9 cellular contexts compared by ENCODE assay signal in the genomic region with DNA sequence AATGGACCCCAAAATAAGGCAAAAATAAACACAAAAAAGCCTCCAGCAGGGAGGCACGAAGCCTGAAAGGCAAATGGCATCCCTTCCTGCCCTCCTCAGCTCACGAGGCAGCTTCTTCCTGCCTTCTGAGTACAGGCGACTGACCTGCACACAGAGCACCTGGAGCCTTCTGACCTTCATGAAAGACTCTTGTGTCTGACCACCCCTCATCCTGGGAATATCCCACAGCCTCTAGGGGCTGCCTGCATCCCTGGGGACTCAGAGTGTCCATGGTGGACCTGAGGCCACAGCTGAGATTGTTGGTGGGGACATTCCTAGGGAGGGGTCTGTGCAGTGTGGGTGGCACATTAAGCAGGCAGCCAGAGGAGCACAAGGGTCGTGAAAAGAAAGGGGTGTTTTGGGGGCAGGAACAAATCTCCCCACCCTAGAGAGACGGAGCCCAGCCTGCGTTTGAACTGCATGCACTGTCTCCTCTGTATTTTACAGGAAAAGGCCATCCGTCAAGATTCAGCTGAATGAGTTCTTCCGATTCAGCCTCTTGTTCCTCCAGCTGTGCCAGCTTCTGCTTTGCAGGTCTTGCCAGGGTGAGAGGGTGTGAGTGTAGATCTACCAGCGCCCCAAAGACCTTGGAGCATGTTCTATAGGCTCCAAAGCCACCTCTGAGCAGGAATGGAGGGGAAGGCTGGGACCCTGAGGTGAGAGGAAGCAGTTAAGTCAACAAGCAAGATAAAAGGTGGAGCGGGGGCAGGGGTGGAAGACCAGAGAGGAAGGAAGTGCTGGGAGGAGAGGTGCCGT.
DNase-seq lines count a peak whose midpoint lies in the region; ATAC-seq, FAIRE-seq and TF ChIP-seq lines count a peak whose summit lies in the region.
"Had no signal": no experiment of that assay in that cellular context is flagged by ENCODE, and none has a peak within 500 bp of the region (broad histone marks: within the 10 kb centered on the region; RNA-seq: fewer than 3 reads in every experiment).

No MANE protein-coding gene starts in this region.

- no peaks in the 10 kb centered on the region for H3K9me3 ChIP-seq in HepG2 (ENCODE audit: low read length)
- no peaks in the 10 kb centered on the region for H3K9me3 ChIP-seq in thyroid gland
- peaks cover 1% of the 10 kb centered on the region for H3K9me3 ChIP-seq in trophoblast cell (ENCODE audit: insufficient read depth, low read depth, low read length)

- H2BK120ac ChIP-seq in trophoblast cell (ENCODE audit: insufficient read depth, low read length, poor library complexity): no peak overlapping the region

- no peak overlapping the region for H2AK5ac ChIP-seq in trophoblast cell (ENCODE audit: low read length)

- H3K4ac ChIP-seq in trophoblast cell (ENCODE audit: low read depth, low read length): no peak overlapping the region

- no peak overlapping the region for H4K8ac ChIP-seq in trophoblast cell (ENCODE audit: low read depth, low read length)

- no peak overlapping the region for H2BK5ac ChIP-seq in trophoblast cell (ENCODE audit: low read depth, low read length, poor library complexity)

- 33% methylated on average over 10 of the region's 11 CpGs for whole genome bisulfite sequencing in HepG2 (ENCODE audit: low lambda C conversion rate)
- WGBS in thyroid gland, 2 donors: 58 to 71% methylated on average over 11 of the region's 11 CpGs
- WGBS in trophoblast cell (ENCODE audit: extremely low coverage, insufficient coverage, insufficient read length): no CpG with 5 or more reads among the region's 11 CpGs

- no peak overlapping the region for H3K14ac ChIP-seq in trophoblast cell (ENCODE audit: low read length)

- no peaks in the 10 kb centered on the region for H4K20me1 ChIP-seq in HepG2 (ENCODE audit: insufficient read depth, low read length)

- H4K12ac ChIP-seq in trophoblast cell (ENCODE audit: low read depth, low read length): no peak overlapping the region

- no peak overlapping the region for H2BK12ac ChIP-seq in trophoblast cell (ENCODE audit: low read length)

- H3K18ac ChIP-seq in trophoblast cell (ENCODE audit: low read length): no peak overlapping the region

- intact Hi-C loops in HepG2 (cut with micrococcal nuclease; ENCODE audit: unreplicated experiment): no loop called here
- intact Hi-C loops in thyroid gland (cut with DNase I): no loop called here

- BruUV-seq in HepG2 (replicated peaks; lab: Mats Ljungman, UMichigan): no TSS peak

- H2AFZ ChIP-seq in HepG2 (ENCODE audit: low read length) (peak overlapping the region; percentile 36), trophoblast cell (ENCODE audit: insufficient read depth, low read length, poor library complexity) (no peak overlapping the region)

- H3K9me3 Mint-ChIP-seq in activated CD8-positive, alpha-beta memory T cell treated with anti-CD3 and anti-CD28 coated beads, Interleukin-2, amount 10 ng/mL, durations not matched to agents 7 days and 5 days (ENCODE audit: low read depth): no peaks in the 10 kb centered on the region
- no peaks in the 10 kb centered on the region for H3K9me3 Mint-ChIP-seq in activated naive CD8-positive, alpha-beta T cell (ENCODE audit: low read depth)

- no peaks in the 10 kb centered on the region for H3K79me2 ChIP-seq in HepG2 (ENCODE audit: insufficient read depth, low read length)
- no peaks in the 10 kb centered on the region for H3K79me2 ChIP-seq in trophoblast cell (ENCODE audit: control insufficient read depth, insufficient read depth, low read length, poor library complexity)

- H3K4me2 ChIP-seq in HepG2 (ENCODE audit: low read depth, low read length) (peak overlapping the region; percentile 91), trophoblast cell (ENCODE audit: low read length) (no peak overlapping the region)

- POLR2A ChIA-PET in HepG2 (lab: Yijun Ruan, JAX): no interaction called here

- H3K36me3 ChIP-seq in HepG2 (replicated peaks in 1 of 2; ENCODE audit: control insufficient read depth in 1 of 2, insufficient read depth in 2 of 2, low read length in 2 of 2) (no peaks in the 10 kb centered on the region), thyroid gland (no peaks in the 10 kb centered on the region), trophoblast cell (ENCODE audit: control insufficient read depth in 1 of 2, insufficient read depth in 2 of 2, low read length in 2 of 2) (no peaks in the 10 kb centered on the region)

- TF ChIP-seq RAD21 in HepG2 (CRISPR knock-in tag; IDR thresholded peaks at IDR 0.05): no peak

- peaks cover 7% of the 10 kb centered on the region for H3K4me1 Mint-ChIP-seq in activated CD8-positive, alpha-beta memory T cell treated with anti-CD3 and anti-CD28 coated beads, Interleukin-2, amount 10 ng/mL, durations not matched to agents 7 days and 5 days
- peaks cover 30% of the 10 kb centered on the region for H3K4me1 Mint-ChIP-seq in activated naive CD8-positive, alpha-beta T cell (ENCODE audit: low read depth)

- H3K36me3 Mint-ChIP-seq in activated CD8-positive, alpha-beta memory T cell treated with anti-CD3 and anti-CD28 coated beads, Interleukin-2, amount 10 ng/mL, durations not matched to agents 7 days and 5 days: no peaks in the 10 kb centered on the region
- H3K36me3 Mint-ChIP-seq in activated naive CD8-positive, alpha-beta T cell: no peaks in the 10 kb centered on the region

- no peak overlapping the region for H3K27ac Mint-ChIP-seq in activated CD8-positive, alpha-beta memory T cell treated with anti-CD3 and anti-CD28 coated beads, Interleukin-2, amount 10 ng/mL, durations not matched to agents 7 days and 5 days
- H3K27ac Mint-ChIP-seq in activated naive CD8-positive, alpha-beta T cell: no peak overlapping the region

- TF ChIP-seq EP300 in HepG2 (IDR thresholded peaks at IDR 0.05; ENCODE audit: low read depth in 2 of 2, low read length in 2 of 2): no peak
- TF ChIP-seq EP300 in HepG2 (CRISPR knock-in tag; IDR thresholded peaks at IDR 0.05; ENCODE audit: borderline replicate concordance): no peak

- H3K27me3 ChIP-seq in HepG2 (ENCODE audit: control insufficient read depth in 1 of 2, insufficient read depth in 2 of 2, low read length in 2 of 2) (peaks cover 0 to 8% of the 10 kb centered on the region in 2 experiments; a peak in 1 of 5 replicates), thyroid gland (no peaks in the 10 kb centered on the region), trophoblast cell (ENCODE audit: insufficient read depth, low read length) (no peaks in the 10 kb centered on the region)

- FAIRE-seq in HepG2 (lab: Jason Lieb, UNC): no peak

- no peak for TF ChIP-seq POLR2A in HepG2 (IDR thresholded peaks at IDR 0.05; ENCODE audit: insufficient read depth in 1 of 2, low read depth in 2 of 2, low read length in 2 of 2)
- TF ChIP-seq POLR2A in thyroid gland (IDR thresholded peaks at IDR 0.05): no peak

- H3K27ac ChIP-seq in HepG2 (ENCODE audit: extremely low read length, insufficient read depth, low read length) (no peak overlapping the region), thyroid gland (peak overlapping the region; percentile 20 to 55 (median 52)), trophoblast cell (ENCODE audit: low read depth, low read length) (no peak overlapping the region)

- no peak for TF ChIP-seq CTCF in HepG2 (CRISPR knock-in tag; IDR thresholded peaks at IDR 0.05)
- TF ChIP-seq CTCF in thyroid gland (IDR thresholded peaks at IDR 0.05): no peak

- ATAC-seq in activated CD8-positive, alpha-beta memory T cell treated with anti-CD3 and anti-CD28 coated beads, Interleukin-2, amount 10 ng/mL, durations not matched to agents 7 days and 5 days: no peak
- peak; percentile 39 for ATAC-seq in HepG2

- CTCF ChIA-PET in activated CD8-positive, alpha-beta memory T cell treated with anti-CD3 and anti-CD28 coated beads, Interleukin-2, amount 10 ng/mL, durations not matched to agents 7 days and 5 days (lab: Charles Lee): no interaction called here
- CTCF ChIA-PET in HepG2 (lab: Yijun Ruan, JAX; ENCODE audit: low intra/inter-chr PET ratio, low total read pairs): no interaction called here

- no peak overlapping the region for H4K91ac ChIP-seq in trophoblast cell (ENCODE audit: low read depth, low read length)

- DNase-seq in activated CD8-positive, alpha-beta memory T cell treated with anti-CD3 and anti-CD28 coated beads, Interleukin-2, amount 50 U/mL, for 48 hours: peak; percentile 47
- DNase-seq in activated CD8-positive, alpha-beta memory T cell treated with anti-CD3 and anti-CD28 coated beads, Interleukin-2, amount 10 ng/mL, durations not matched to agents 7 days and 5 days: no peak
- no peak for DNase-seq in HepG2 (ENCODE audit: low spot score)
- no peak for DNase-seq in thyroid gland
- DNase-seq in NOMO-1 treated with dmso at 0.1 percent for 144 hours (lab: John Stamatoyannopoulos, UW; ENCODE audit: unreplicated experiment): no peak
- no peak for DNase-seq in trophoblast cell
- no peak for DNase-seq in activated CD4-positive, CD25-positive, alpha-beta regulatory T cell treated with anti-CD3 and anti-CD28 coated beads, Interleukin-2, amount 50 U/mL, for 72 hours
- DNase-seq: NCI-H1930 had no signal

- H3K4me3 Mint-ChIP-seq in activated CD8-positive, alpha-beta memory T cell treated with anti-CD3 and anti-CD28 coated beads, Interleukin-2, amount 10 ng/mL, durations not matched to agents 7 days and 5 days: no peak overlapping the region
- H3K4me3 Mint-ChIP-seq in activated naive CD8-positive, alpha-beta T cell: peak overlapping the region; percentile 86

- peaks cover 24% of the 10 kb centered on the region for H3K4me1 ChIP-seq in HepG2 (ENCODE audit: insufficient read depth, low read length)
- H3K4me1 ChIP-seq in thyroid gland: peaks cover 6 to 16% of the 10 kb centered on the region in 2 donors
- peaks cover 11 to 15% of the 10 kb centered on the region in 2 experiments for H3K4me1 ChIP-seq in trophoblast cell (ENCODE audit: control insufficient read depth in 1 of 2, insufficient read depth in 2 of 2, low read length in 2 of 2)

- H3K27me3 Mint-ChIP-seq in activated CD8-positive, alpha-beta memory T cell treated with anti-CD3 and anti-CD28 coated beads, Interleukin-2, amount 10 ng/mL, durations not matched to agents 7 days and 5 days: peaks cover 44% of the 10 kb centered on the region
- H3K27me3 Mint-ChIP-seq in activated naive CD8-positive, alpha-beta T cell: no peaks in the 10 kb centered on the region

- H3K4me3 ChIP-seq in HepG2 (replicated peaks in 1 of 3; ENCODE audit: insufficient read depth in 1 of 3, low read depth in 2 of 3, low read length in 3 of 3) (peak overlapping the region; percentile 48 to 71 (median 48); a peak in 4 of 6 replicates), thyroid gland (replicated peaks in 1 of 3) (no peak overlapping the region), trophoblast cell (ENCODE audit: low read depth, low read length) (no peak overlapping the region)

- no peak overlapping the region for H3K23ac ChIP-seq in trophoblast cell (ENCODE audit: low read length)

- H3K9ac ChIP-seq in HepG2 (ENCODE audit: insufficient read depth, low read depth, low read length) (no peak overlapping the region), trophoblast cell (ENCODE audit: low read length) (no peak overlapping the region)

- in situ Hi-C loops in HepG2 (cut with HindIII; ENCODE audit: extremely low pct_ligation_motif_present, low pct_unique_long_range_greater_than_20kb): no loop called here

- H3K79me1 ChIP-seq in trophoblast cell (ENCODE audit: low read length): no peaks in the 10 kb centered on the region

Comparison
In these comparisons a context has a peak if more than half of its experiments do, and no peak if none do; other contexts are left out.
1. H3K27ac ChIP-seq: peak in thyroid gland (3 of 3); none in HepG2 (single experiment) and trophoblast cell (single experiment).
2. H3K4me3 ChIP-seq: peak in HepG2 (3 of 3); none in thyroid gland (0 of 3) and trophoblast cell (single experiment).